In the genomic region with DNA sequence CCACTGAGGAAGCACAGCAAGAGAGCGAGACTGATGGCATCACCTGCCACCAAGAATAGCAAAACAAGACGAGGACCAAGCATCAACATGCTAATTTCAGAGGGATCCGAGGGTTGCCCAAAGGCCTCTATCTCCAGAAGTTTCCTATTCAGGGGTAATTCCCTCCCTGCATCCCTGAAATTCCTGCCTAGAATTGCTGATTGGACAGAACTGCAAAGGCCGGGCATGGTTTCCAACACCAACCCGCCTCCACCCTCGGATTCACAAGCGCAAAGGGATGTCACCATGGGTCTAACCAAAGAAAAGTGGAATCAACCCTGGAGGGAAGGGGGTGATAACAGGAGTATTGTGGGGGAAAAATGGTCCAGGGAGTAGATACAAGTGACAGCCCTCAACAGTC, we compare ENCODE assay signal across 1 cellular context.
TF ChIP-seq lines count a peak whose summit lies in the region.

No MANE protein-coding gene starts in this region.

TF ChIP-seq in IMR-90, 13 proteins besides CTCF, POLR2A, EP300 and RAD21:
- peak; percentile 69 for TF ChIP-seq MAFK (IDR thresholded peaks at IDR 0.05; ENCODE audit: low read depth, low read length)
- TF ChIP-seq CHD1 (IDR thresholded peaks at IDR 0.05; ENCODE audit: low read depth, low read length), result no peak
